Comparison of ENCODE assay signal across 8 cellular contexts in the genomic region with DNA sequence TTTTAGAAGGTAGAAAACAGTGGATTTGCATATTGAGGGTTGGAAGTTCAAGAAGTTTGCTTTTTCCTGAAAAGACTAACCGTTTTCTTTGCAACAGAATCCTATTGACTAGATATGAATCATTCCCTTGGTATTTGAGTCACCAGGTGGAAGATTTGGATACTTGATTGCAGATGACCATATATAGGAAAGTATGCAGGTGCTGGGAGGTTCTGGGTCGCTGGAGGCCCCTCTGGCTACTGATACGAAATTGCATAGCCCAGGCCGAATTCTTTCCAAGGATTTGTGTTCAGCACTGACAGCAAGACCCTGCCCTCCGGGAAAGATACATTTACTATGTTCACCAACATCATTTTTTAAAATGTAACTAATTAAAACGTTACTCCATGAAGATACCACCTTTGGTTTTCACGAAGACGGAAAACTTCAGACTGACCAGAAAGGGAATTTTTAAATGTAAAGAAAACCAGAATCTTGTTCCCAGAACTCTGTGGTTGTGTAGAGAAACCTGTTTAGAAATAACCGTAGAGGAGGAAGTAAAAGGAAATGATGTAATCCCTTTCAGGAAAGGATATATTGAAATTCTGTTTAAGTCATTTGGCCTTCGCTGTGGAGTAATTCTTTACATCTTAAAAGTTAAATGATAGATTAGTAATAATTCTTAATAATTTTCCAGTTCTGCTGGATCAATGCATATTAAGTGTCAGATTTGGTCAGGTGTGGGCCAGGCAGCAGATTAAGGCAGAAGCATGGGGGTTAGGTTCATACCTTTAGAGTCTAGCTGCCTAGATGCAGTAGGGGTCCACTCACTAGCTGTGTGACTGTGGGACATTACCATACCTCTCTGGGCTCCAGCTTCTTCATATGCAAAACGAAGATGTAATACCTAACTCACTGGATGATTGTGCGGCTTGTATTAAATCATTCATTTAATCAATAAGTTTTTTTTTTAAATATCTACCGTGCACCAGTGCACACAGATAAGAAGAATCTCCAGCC. TPM values are rescaled to one million over a fixed set of nuclear protein-coding genes. Genes with fewer than 3 reads are reported as not detected.
DNase-seq lines count a peak whose midpoint lies in the region; ATAC-seq, FAIRE-seq and TF ChIP-seq lines count a peak whose summit lies in the region.

No MANE protein-coding gene starts in this region.

- H3K27me3 ChIP-seq in bronchial epithelial cell (ENCODE audit: control insufficient read depth, insufficient read depth, low read length) (no peaks in the 10 kb centered on the region), mononuclear cell (ENCODE audit: insufficient read depth, low read length) (peaks cover 20% of the 10 kb centered on the region)

- H3K4me3 Mint-ChIP-seq in Calu3 (ENCODE audit: low read depth, unreplicated experiment) = peak overlapping the region; percentile 86
- H3K4me3 Mint-ChIP-seq in naive thymus-derived CD8-positive, alpha-beta T cell = peak overlapping the region in 2 of 10 donors; percentile 33 to 50

- H3K27ac Mint-ChIP-seq in Calu3 (ENCODE audit: unreplicated experiment) = peak overlapping the region; percentile 96
- no peak overlapping the region for H3K27ac Mint-ChIP-seq in naive thymus-derived CD8-positive, alpha-beta T cell

- H3K4me3 ChIP-seq in bronchial epithelial cell (ENCODE audit: low read depth, low read length) = peak overlapping the region; percentile 84
- H3K4me3 ChIP-seq in mononuclear cell (ENCODE audit: low read length) = peak overlapping the region; percentile 35

- no peak for FAIRE-seq in bronchial epithelial cell (lab: Jason Lieb, UNC)

- H3K9me3 Mint-ChIP-seq in Calu3 (ENCODE audit: low read depth, unreplicated experiment) = no peaks in the 10 kb centered on the region
- peaks cover 0 to 8% (median 0%) of the 10 kb centered on the region in 9 donors for H3K9me3 Mint-ChIP-seq in naive thymus-derived CD8-positive, alpha-beta T cell

- TF ChIP-seq CTCF in Calu3 (IDR thresholded peaks at IDR 0.05; ENCODE audit: unreplicated experiment) = no peak
- no peak for TF ChIP-seq CTCF in bronchial epithelial cell (IDR thresholded peaks at IDR 0.05; ENCODE audit: insufficient read depth, low read length, severe bottlenecking)

- H3K4me1 ChIP-seq in mononuclear cell (ENCODE audit: insufficient read depth, low read length) = peaks cover 22% of the 10 kb centered on the region

- CTCF ChIA-PET in Calu3 (lab: Charles Lee) = interaction anchor here (1.1 kb wide), 1 partner anchor 17 kb away, joined by 3 read pairs; no protein-coding TSS in a partner anchor

- no peaks in the 10 kb centered on the region for H3K9me3 ChIP-seq in mononuclear cell (ENCODE audit: low read depth, low read length)

- H3K4me1 Mint-ChIP-seq in Calu3 (ENCODE audit: low read depth, unreplicated experiment) = peaks cover 37% of the 10 kb centered on the region
- H3K4me1 Mint-ChIP-seq in naive thymus-derived CD8-positive, alpha-beta T cell = peaks cover 4 to 10% (median 5%) of the 10 kb centered on the region in 4 donors

- TSS peak; percentile 53 for BruUV-seq in Calu3 (replicated peaks; lab: Mats Ljungman, UMichigan)

- H3K36me3 Mint-ChIP-seq in Calu3 (ENCODE audit: insufficient read depth, unreplicated experiment) = peaks cover 57% of the 10 kb centered on the region
- H3K36me3 Mint-ChIP-seq in naive thymus-derived CD8-positive, alpha-beta T cell = no peaks in the 10 kb centered on the region

- intact Hi-C loops in Calu3 (cut with micrococcal nuclease; ENCODE audit: unreplicated experiment) = loop anchor here (1.0 kb wide), 2 partner anchors 17 to 18 kb away; no protein-coding TSS in a partner anchor

- POLR2A ChIA-PET in naive thymus-derived CD8-positive, alpha-beta T cell (lab: Charles Lee) = no interaction called here

- no peaks in the 10 kb centered on the region for H3K36me3 ChIP-seq in bronchial epithelial cell (ENCODE audit: control insufficient read depth, insufficient read depth, low read length)

- ATAC-seq in naive thymus-derived CD8-positive, alpha-beta T cell = no peak
- ATAC-seq in HG03354 (IDR thresholded peaks at IDR 0.05; ENCODE audit: poor library complexity, severe bottlenecking, unreplicated experiment) (no peak), GM21381 (IDR thresholded peaks at IDR 0.05; ENCODE audit: unreplicated experiment) (no peak)

- H3K27me3 Mint-ChIP-seq in Calu3 (ENCODE audit: unreplicated experiment) = no peaks in the 10 kb centered on the region
- H3K27me3 Mint-ChIP-seq in naive thymus-derived CD8-positive, alpha-beta T cell = peaks cover 21 to 33% (median 29%) of the 10 kb centered on the region in 5 donors

- DNase-seq in Calu3 = peak; percentile 74
- peak; percentile 64 for DNase-seq in MV-4-11 (lab: John Stamatoyannopoulos, UW)
- DNase-seq in bronchial epithelial cell (ENCODE audit: low read depth) = peak; percentile 91
- DNase-seq in naive thymus-derived CD8-positive, alpha-beta T cell = no peak
- DNase-seq in activated CD8-positive, alpha-beta memory T cell treated with anti-CD3 and anti-CD28 coated beads, Interleukin-2, amount 50 U/mL, for 48 hours = no peak

RNA-seq across cellular contexts. Expression of gene ANXA3, which starts 1.1 kb away (rescaled TPM):
- total RNA-seq in Calu3 (2022) = 158 and 188 TPM in 2 replicates
- total RNA-seq in bronchial epithelial cell = 705 and 1,062 TPM in 2 replicates
- 0.84 TPM for total RNA-seq in mononuclear cell
- not detected for total RNA-seq in naive thymus-derived CD8-positive, alpha-beta T cell
- polyA plus RNA-seq in naive thymus-derived CD8-positive, alpha-beta T cell = not detected

Comparison
In these comparisons a context has a peak if more than half of its experiments do, and no peak if none do; other contexts are left out.
1. DNase-seq: peak in Calu3 (single experiment), MV-4-11 (single experiment) and bronchial epithelial cell (single experiment); none in naive thymus-derived CD8-positive, alpha-beta T cell (0 of 10) and activated CD8-positive, alpha-beta memory T cell treated with anti-CD3 and anti-CD28 coated beads, Interleukin-2, amount 50 U/mL, for 48 hours (single experiment).
2. RNA of gene ANXA3, which starts 1.1 kb away (total RNA-seq): 705 to 1,062 TPM in bronchial epithelial cell and 158 to 188 TPM in Calu3; 0.84 TPM in mononuclear cell (single experiment) and not detected in naive thymus-derived CD8-positive, alpha-beta T cell; every median in the first group is over 10 times any median in the second.